ENCODE assay signal across 30 cellular contexts in the genomic region with DNA sequence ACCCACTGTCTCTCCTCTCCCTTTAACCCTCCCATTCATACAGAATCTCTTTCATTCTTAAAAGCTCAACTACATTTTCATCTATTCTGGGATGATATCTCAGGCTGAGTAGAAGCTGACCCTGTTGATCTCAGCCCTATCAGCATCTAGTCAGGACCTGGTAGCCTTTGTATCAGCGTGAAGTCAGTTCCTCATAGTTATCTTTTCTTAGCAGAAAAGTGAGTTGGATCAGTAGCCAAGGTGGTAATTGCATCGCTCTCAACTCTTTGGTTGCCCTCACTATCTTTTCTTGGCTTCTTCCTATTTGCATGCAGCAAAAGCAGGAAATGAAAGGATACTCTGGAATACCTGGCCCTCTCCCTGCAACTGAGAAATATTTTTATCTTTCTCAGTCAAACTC. TPM values are rescaled to one million over a fixed set of nuclear protein-coding genes. Genes with fewer than 3 reads are reported as not detected.
"Had no signal": no experiment of that assay in that cellular context is flagged by ENCODE, and none has a peak within 500 bp of the region (broad histone marks: within the 10 kb centered on the region; RNA-seq: fewer than 3 reads in every experiment).

No MANE protein-coding gene starts in this region.

- H3K36me3 ChIP-seq: neutrophil, ovary, vagina had no signal

- H3K27me3 Mint-ChIP-seq: activated CD4-positive, alpha-beta T cell treated with anti-CD3 and anti-CD28 coated beads, Interleukin-2, amount 10 ng/mL, durations not matched to agents 24 days and 14 days; activated CD8-positive, alpha-beta memory T cell treated with anti-CD3 and anti-CD28 coated beads, Interleukin-2, amount 10 ng/mL, durations not matched to agents 7 days and 5 days; activated CD8-positive, alpha-beta T cell treated with anti-CD3 and anti-CD28 coated beads for 36 hours; activated naive CD4-positive, alpha-beta T cell treated with anti-CD3 and anti-CD28 coated beads, Interleukin-2, amount 50 U/mL, for 24 hours; dendritic cell treated with granulocyte-macrophage colony-stimulating factor and Interleukin-4, amounts not matched to agents 40 ng/mL and 50 ng/mL, for 4 days; stimulated activated naive CD8-positive, alpha-beta T cell treated with anti-CD3 and anti-CD28 coated beads, Interleukin-15, amount 100 ng/mL, for 72 hours had no signal

- H3K4me3 ChIP-seq: lower lobe of right lung, ovary, psoas muscle, right atrium auricular region, tibial nerve, vagina had no signal

- H3K4me1 Mint-ChIP-seq: activated CD4-positive, alpha-beta T cell treated with anti-CD3 and anti-CD28 coated beads, Interleukin-2, amount 10 ng/mL, durations not matched to agents 24 days and 14 days; activated CD8-positive, alpha-beta memory T cell treated with anti-CD3 and anti-CD28 coated beads, Interleukin-2, amount 10 ng/mL, durations not matched to agents 7 days and 5 days; activated naive CD4-positive, alpha-beta T cell treated with anti-CD3 and anti-CD28 coated beads, Interleukin-2, amount 50 U/mL, for 24 hours; natural killer cell; stimulated activated effector memory CD8-positive, alpha-beta T cell treated with anti-CD3 and anti-CD28 coated beads, Interleukin-12 subunit alpha, Interleukin-12 subunit beta, amount 100 ng/mL, for 72 hours had no signal

- FAIRE-seq: endometrium, kidney had no signal

- H3K27ac Mint-ChIP-seq: activated CD4-positive, alpha-beta T cell treated with anti-CD3 and anti-CD28 coated beads, Interleukin-2, amount 10 ng/mL, durations not matched to agents 24 days and 14 days; activated CD8-positive, alpha-beta memory T cell treated with anti-CD3 and anti-CD28 coated beads, Interleukin-2, amount 10 ng/mL, durations not matched to agents 7 days and 5 days; activated CD8-positive, alpha-beta T cell treated with anti-CD3 and anti-CD28 coated beads for 36 hours; activated naive CD4-positive, alpha-beta T cell treated with anti-CD3 and anti-CD28 coated beads, Interleukin-2, amount 50 U/mL, for 24 hours; dendritic cell treated with granulocyte-macrophage colony-stimulating factor and Interleukin-4, amounts not matched to agents 40 ng/mL and 50 ng/mL, for 4 days; natural killer cell; stimulated activated effector memory CD8-positive, alpha-beta T cell treated with anti-CD3 and anti-CD28 coated beads, Interleukin-12 subunit alpha, Interleukin-12 subunit beta, amount 100 ng/mL, for 72 hours; stimulated activated naive CD8-positive, alpha-beta T cell treated with anti-CD3 and anti-CD28 coated beads, Interleukin-15, amount 100 ng/mL, for 72 hours had no signal

- DNase-seq: activated CD4-positive, alpha-beta T cell treated with anti-CD3 and anti-CD28 coated beads, Interleukin-2, amount 10 ng/mL, durations not matched to agents 24 days and 14 days; activated CD8-positive, alpha-beta memory T cell treated with anti-CD3 and anti-CD28 coated beads, Interleukin-2, amount 10 ng/mL, durations not matched to agents 7 days and 5 days; activated CD8-positive, alpha-beta T cell treated with anti-CD3 and anti-CD28 coated beads for 36 hours; activated gamma-delta T cell treated with Interleukin-2 at 50 U/mL for 16 hours; activated T-cell treated with anti-CD3 and anti-CD28 coated beads for 4 hours; anterior cingulate cortex; effector CD4-positive, alpha-beta T cell; foreskin keratinocyte; kidney; lower lobe of right lung; midbrain; natural killer cell; ovary; psoas muscle; stimulated activated CD4-positive, alpha-beta T cell treated with anti-CD3 and anti-CD28 coated beads, Interleukin-2, amount 100 ng/mL, for 24 hours; stimulated activated naive CD8-positive, alpha-beta T cell treated with anti-CD3 and anti-CD28 coated beads, Interleukin-15, amount 100 ng/mL, for 72 hours; T1000 had no signal

- H3K4me1 ChIP-seq: lower lobe of right lung, psoas muscle, right atrium auricular region, tibial nerve, vagina had no signal

- H3K27me3 ChIP-seq: foreskin keratinocyte, neutrophil, ovary, right atrium auricular region, tibial nerve, vagina had no signal

- H3K36me3 Mint-ChIP-seq: activated CD8-positive, alpha-beta memory T cell treated with anti-CD3 and anti-CD28 coated beads, Interleukin-2, amount 10 ng/mL, durations not matched to agents 7 days and 5 days; natural killer cell; stimulated activated effector memory CD8-positive, alpha-beta T cell treated with anti-CD3 and anti-CD28 coated beads, Interleukin-12 subunit alpha, Interleukin-12 subunit beta, amount 100 ng/mL, for 72 hours had no signal

- ATAC-seq: activated CD8-positive, alpha-beta memory T cell treated with anti-CD3 and anti-CD28 coated beads, Interleukin-2, amount 10 ng/mL, durations not matched to agents 7 days and 5 days; activated CD8-positive, alpha-beta T cell treated with anti-CD3 and anti-CD28 coated beads for 36 hours; foreskin keratinocyte; lower lobe of right lung; natural killer cell; psoas muscle; stimulated activated effector memory CD8-positive, alpha-beta T cell treated with anti-CD3 and anti-CD28 coated beads, Interleukin-12 subunit alpha, Interleukin-12 subunit beta, amount 100 ng/mL, for 72 hours; stimulated activated naive CD8-positive, alpha-beta T cell treated with anti-CD3 and anti-CD28 coated beads, Interleukin-15, amount 100 ng/mL, for 72 hours had no signal

- H3K27ac ChIP-seq: foreskin keratinocyte, lower lobe of right lung, neutrophil, ovary, psoas muscle, right atrium auricular region, tibial nerve, vagina had no signal

- H3K4me3 Mint-ChIP-seq: activated CD4-positive, alpha-beta T cell treated with anti-CD3 and anti-CD28 coated beads, Interleukin-2, amount 10 ng/mL, durations not matched to agents 24 days and 14 days; activated CD8-positive, alpha-beta memory T cell treated with anti-CD3 and anti-CD28 coated beads, Interleukin-2, amount 10 ng/mL, durations not matched to agents 7 days and 5 days; activated CD8-positive, alpha-beta T cell treated with anti-CD3 and anti-CD28 coated beads for 36 hours; activated naive CD4-positive, alpha-beta T cell treated with anti-CD3 and anti-CD28 coated beads, Interleukin-2, amount 50 U/mL, for 24 hours; brain; dendritic cell treated with granulocyte-macrophage colony-stimulating factor and Interleukin-4, amounts not matched to agents 40 ng/mL and 50 ng/mL, for 4 days; natural killer cell; stimulated activated effector memory CD8-positive, alpha-beta T cell treated with anti-CD3 and anti-CD28 coated beads, Interleukin-12 subunit alpha, Interleukin-12 subunit beta, amount 100 ng/mL, for 72 hours; stimulated activated naive CD8-positive, alpha-beta T cell treated with anti-CD3 and anti-CD28 coated beads, Interleukin-15, amount 100 ng/mL, for 72 hours had no signal

- H3K9me3 ChIP-seq: lower lobe of right lung, neutrophil, ovary, psoas muscle, right atrium auricular region, tibial nerve, vagina had no signal

RNA-seq across cellular contexts. Expression of gene GOLT1A, which starts 13.6 kb away (rescaled TPM):
- total RNA-seq: activated CD4-positive, alpha-beta T cell treated with anti-CD3 and anti-CD28 coated beads, Interleukin-2, amount 10 ng/mL, durations not matched to agents 24 days and 14 days; activated CD8-positive, alpha-beta memory T cell treated with anti-CD3 and anti-CD28 coated beads, Interleukin-2, amount 10 ng/mL, durations not matched to agents 7 days and 5 days; activated CD8-positive, alpha-beta T cell treated with anti-CD3 and anti-CD28 coated beads for 36 hours; cardiac septum; glomerular endothelial cell; natural killer cell; psoas muscle; right atrium auricular region; skeletal muscle tissue; T-helper 1 cell treated with Interleukin-12 subunit alpha and Interleukin-12 subunit beta and Interleukin-4 antibody, amounts not matched to agents 30 ng/mL and 1 ng/mL, for 36 hours; tibial nerve; vagina had no signal
- polyA plus RNA-seq: ovary had no signal

RNA-seq across cellular contexts. Expression of gene KISS1, which starts 31.1 kb away (rescaled TPM):
- total RNA-seq: activated CD4-positive, alpha-beta T cell treated with anti-CD3 and anti-CD28 coated beads, Interleukin-2, amount 10 ng/mL, durations not matched to agents 24 days and 14 days; activated CD8-positive, alpha-beta memory T cell treated with anti-CD3 and anti-CD28 coated beads, Interleukin-2, amount 10 ng/mL, durations not matched to agents 7 days and 5 days; activated CD8-positive, alpha-beta T cell treated with anti-CD3 and anti-CD28 coated beads for 36 hours; cardiac septum; foreskin keratinocyte; glomerular endothelial cell; lower lobe of right lung; natural killer cell; psoas muscle; right atrium auricular region; skeletal muscle tissue; T-helper 1 cell treated with Interleukin-12 subunit alpha and Interleukin-12 subunit beta and Interleukin-4 antibody, amounts not matched to agents 30 ng/mL and 1 ng/mL, for 36 hours; tibial nerve; vagina had no signal
- polyA plus RNA-seq: foreskin keratinocyte, ovary had no signal
